In genomic region chr4:146142768-146143167, GRCh38 we compare ENCODE assay signal across 23 cellular contexts. TPM values are rescaled to one million over a fixed set of nuclear protein-coding genes. Genes with fewer than 3 reads are reported as not detected.
DNase-seq lines count a peak whose midpoint lies in the region; ATAC-seq and TF ChIP-seq lines count a peak whose summit lies in the region.
"Had no signal": no experiment of that assay in that cellular context is flagged by ENCODE, and none has a peak within 500 bp of the region (broad histone marks: within the 10 kb centered on the region; RNA-seq: fewer than 3 reads in every experiment).

No MANE protein-coding gene starts in this region.

- no peaks in the 10 kb centered on the region for H3K27me3 ChIP-seq in Peyer's patch
- H3K27me3 ChIP-seq: dorsolateral prefrontal cortex, spleen, tibial artery had no signal

- H3K4me1 ChIP-seq in Peyer's patch, result no peaks in the 10 kb centered on the region
- H3K4me1 ChIP-seq: spleen, tibial artery had no signal

- H3K9me3 ChIP-seq in Peyer's patch, result no peaks in the 10 kb centered on the region
- H3K9me3 ChIP-seq: spleen, tibial artery had no signal

- TF ChIP-seq CTCF in RWPE1 (conservative IDR thresholded peaks at IDR 0.05; ENCODE audit: low read depth), result no peak
- no peak for TF ChIP-seq CTCF in Peyer's patch (IDR thresholded peaks at IDR 0.05)

- no peak overlapping the region for H3K4me3 ChIP-seq in Peyer's patch
- H3K4me3 ChIP-seq: dorsolateral prefrontal cortex, spleen, tibial artery had no signal

- DNase-seq in NCI-H146 (lab: John Stamatoyannopoulos, UW), result peak; percentile 3
- DNase-seq in NCI-H146 treated with DMSO at 0.1 percent for 48 hours (lab: John Stamatoyannopoulos, UW; ENCODE audit: unreplicated experiment), result no peak
- DNase-seq in RWPE1 (ENCODE audit: low spot score), result peak; percentile 34
- DNase-seq in renal cortical epithelial cell (ENCODE audit: low read depth), result peak; percentile 21
- DNase-seq in Peyer's patch, result no peak
- DNase-seq: activated CD4-positive, alpha-beta T cell treated with anti-CD3 and anti-CD28 coated beads for 4 hours; activated naive CD4-positive, alpha-beta T cell treated with anti-CD3 and anti-CD28 coated beads, Interleukin-2, amount 50 U/mL, for 16 hours; activated T-cell treated with anti-CD3 and anti-CD28 coated beads, Interleukin-2, amount 50 U/mL, for 72 hours; AML-193; CD8-positive, alpha-beta T cell; dorsolateral prefrontal cortex; Karpas-422; naive thymus-derived CD4-positive, alpha-beta T cell; NCI-H1930; NCI-H345; SHP77; spleen; stimulated activated CD4-positive, alpha-beta T cell treated with anti-CD3 and anti-CD28 coated beads, Interleukin-4, amount 100 ng/mL, for 24 hours; tibial artery had no signal

- CTCF ChIA-PET in RWPE1 (lab: Yijun Ruan, JAX), result no interaction called here

- H3K27ac ChIP-seq in RWPE1 (no peak overlapping the region), Peyer's patch (no peak overlapping the region)
- H3K27ac ChIP-seq: dorsolateral prefrontal cortex, spleen, tibial artery had no signal

- POLR2A ChIA-PET in RWPE1 (lab: Yijun Ruan, JAX; ENCODE audit: low non-redundant PET), result no interaction called here

- peak; percentile 60 for ATAC-seq in HG02798 (IDR thresholded peaks at IDR 0.05; ENCODE audit: poor library complexity, unreplicated experiment)
- ATAC-seq in HG02763 (IDR thresholded peaks at IDR 0.05; ENCODE audit: unreplicated experiment), result no peak
- ATAC-seq in HG03196 (IDR thresholded peaks at IDR 0.05; ENCODE audit: unreplicated experiment), result no peak
- ATAC-seq: activated T-cell treated with anti-CD3 and anti-CD28 coated beads, Interleukin-2, amount 50 U/mL, for 72 hours; CD8-positive, alpha-beta T cell; left lobe of liver; naive thymus-derived CD4-positive, alpha-beta T cell had no signal

- TF ChIP-seq POLR2A in Peyer's patch (IDR thresholded peaks at IDR 0.05), result no peak

- H3K36me3 ChIP-seq in Peyer's patch, result no peaks in the 10 kb centered on the region
- H3K36me3 ChIP-seq: spleen, tibial artery had no signal

RNA-seq across cellular contexts. Expression of gene LSM6, which starts 32.8 kb away (rescaled TPM):
- 22.3 and 27.8 TPM in 2 replicates for total RNA-seq in renal cortical epithelial cell
- total RNA-seq in Peyer's patch, result 10 to 100 TPM; 17.6 to 66.0 (median 31.0) TPM

Comparison
In these comparisons a context has a peak if more than half of its experiments do, and no peak if none do; other contexts are left out.
1. DNase-seq: peak in NCI-H146 (single experiment), RWPE1 (single experiment) and renal cortical epithelial cell (single experiment); none in NCI-H146 treated with DMSO at 0.1 percent for 48 hours (single experiment) and Peyer's patch (0 of 3).